Comparison of ENCODE assay signal across 11 cellular contexts in the genomic region with DNA sequence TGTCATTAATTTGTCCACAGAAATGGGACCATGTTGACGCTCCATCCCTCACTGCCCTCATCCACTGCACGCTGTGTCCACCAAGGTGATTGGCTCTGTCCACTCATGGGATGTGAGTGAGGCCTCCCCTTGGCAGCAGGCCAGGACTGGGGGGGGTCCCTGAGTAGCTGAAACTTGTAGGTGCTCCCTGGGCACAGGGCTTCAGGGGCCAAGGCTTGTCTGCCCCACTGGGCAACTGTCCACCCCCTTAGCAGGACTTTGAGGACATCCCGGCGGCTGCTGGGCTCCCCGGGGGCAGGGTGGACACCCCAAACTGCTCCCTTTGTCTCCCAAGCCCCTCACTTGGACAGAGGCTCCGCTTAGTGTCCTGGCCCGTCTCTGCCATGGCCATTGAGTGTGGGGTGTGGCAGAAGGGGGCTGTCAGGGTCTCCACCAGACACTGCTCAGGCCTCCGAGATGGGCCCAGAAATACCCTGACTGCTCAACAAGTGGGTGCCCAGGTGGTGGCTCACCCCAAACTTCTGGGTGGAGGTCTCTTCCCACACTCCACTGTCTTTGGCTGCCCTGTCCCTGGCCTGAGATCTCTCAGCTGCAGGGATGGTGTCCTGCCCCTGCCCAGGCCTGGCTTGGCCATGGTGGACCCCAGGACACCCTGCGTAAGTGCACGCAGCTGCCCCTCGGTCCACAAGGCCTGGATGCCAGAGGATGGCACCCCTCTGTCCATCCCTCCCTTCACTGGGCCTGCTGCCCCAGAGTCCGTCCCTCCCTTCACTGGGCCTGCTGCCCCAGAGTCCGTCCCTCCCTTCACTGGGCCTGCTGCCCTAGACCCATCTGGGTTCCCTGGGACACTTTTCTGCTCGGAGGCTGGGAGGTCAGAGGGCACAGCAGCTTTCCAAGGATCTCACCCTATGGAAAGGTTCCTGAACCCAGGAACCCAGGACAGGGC. TPM values are rescaled to one million over a fixed set of nuclear protein-coding genes. Genes with fewer than 3 reads are reported as not detected.
DNase-seq lines count a peak whose midpoint lies in the region; ATAC-seq, FAIRE-seq and TF ChIP-seq lines count a peak whose summit lies in the region.
"Had no signal": no experiment of that assay in that cellular context is flagged by ENCODE, and none has a peak within 500 bp of the region (broad histone marks: within the 10 kb centered on the region; RNA-seq: fewer than 3 reads in every experiment).

No MANE protein-coding gene starts in this region.

- H3K9me3 Mint-ChIP-seq in activated T-helper 2 cell treated with anti-CD3 and anti-CD28 coated beads, Interferon-gamma antibody, Interleukin-2, Interleukin-4, amounts not matched to agents 10 μg/mL and 5 μg/mL and 100 μg/mL, durations not matched to agents 14 hours and 24 hours and 36 hours, result no peaks in the 10 kb centered on the region

- no peaks in the 10 kb centered on the region for H3K27me3 ChIP-seq in BLaER1
- no peaks in the 10 kb centered on the region for H3K27me3 ChIP-seq in testis

- no peaks in the 10 kb centered on the region for H3K27me3 Mint-ChIP-seq in activated T-helper 2 cell treated with anti-CD3 and anti-CD28 coated beads, Interferon-gamma antibody, Interleukin-2, Interleukin-4, amounts not matched to agents 10 μg/mL and 5 μg/mL and 100 μg/mL, durations not matched to agents 14 hours and 24 hours and 36 hours (ENCODE audit: low read depth)

- TF ChIP-seq POLR2A in H54 (IDR thresholded peaks at IDR 0.05; ENCODE audit: low read depth, low read length) (peak; percentile 29; the same call in 1 of the 2 replicates), testis (IDR thresholded peaks at IDR 0.05) (no peak)

- WGBS in testis, 2 donors, result 60 to 68% methylated on average over 9 to 11 of the region's 14 CpGs

- FAIRE-seq in H54 (lab: Jason Lieb, UNC), result no peak
- FAIRE-seq: G401.6 had no signal

- peaks cover 9% of the 10 kb centered on the region for H3K36me3 Mint-ChIP-seq in activated T-helper 2 cell treated with anti-CD3 and anti-CD28 coated beads, Interferon-gamma antibody, Interleukin-2, Interleukin-4, amounts not matched to agents 10 μg/mL and 5 μg/mL and 100 μg/mL, durations not matched to agents 14 hours and 24 hours and 36 hours (ENCODE audit: low read depth)

- H3K4me1 ChIP-seq in BLaER1 (peaks cover 71% of the 10 kb centered on the region), testis (peaks cover 22% of the 10 kb centered on the region)

- 0 out of 2 replicates have a peak, but pooled peaks cover 5% of the 10 kb centered on the region for H3K36me3 ChIP-seq in BLaER1
- no peaks in the 10 kb centered on the region for H3K36me3 ChIP-seq in testis (ENCODE audit: low read depth, missing control alignments)

- DNase-seq in H54 (ENCODE audit: insufficient read length, low spot score) (no peak), medulla oblongata (ENCODE audit: extremely low spot score) (peak; percentile 45), testis (no peak), putamen (ENCODE audit: low spot score) (no peak), SIG-M5 (lab: John Stamatoyannopoulos, UW) (no peak)
- no peak for DNase-seq in activated T-helper 2 cell treated with anti-CD3 and anti-CD28 coated beads, Interferon-gamma antibody, Interleukin-2, Interleukin-4, amounts not matched to agents 10 μg/mL and 5 μg/mL and 100 μg/mL, durations not matched to agents 14 hours and 24 hours and 36 hours (ENCODE audit: low spot score)
- DNase-seq: aorta had no signal

- TF ChIP-seq CTCF in testis (IDR thresholded peaks at IDR 0.05), result no peak

- peak overlapping the region; percentile 96 for H3K9ac ChIP-seq in BLaER1

- H3K4me2 ChIP-seq in BLaER1, result peak overlapping the region; percentile 93

- H3K4me1 Mint-ChIP-seq in activated T-helper 2 cell treated with anti-CD3 and anti-CD28 coated beads, Interferon-gamma antibody, Interleukin-2, Interleukin-4, amounts not matched to agents 10 μg/mL and 5 μg/mL and 100 μg/mL, durations not matched to agents 14 hours and 24 hours and 36 hours (ENCODE audit: low read depth), result peaks cover 11% of the 10 kb centered on the region

- peak overlapping the region; percentile 96 for H3K27ac ChIP-seq in BLaER1
- peak overlapping the region in 1 of 2 donors; percentile 8 for H3K27ac ChIP-seq in testis

- no peaks in the 10 kb centered on the region for H3K9me3 ChIP-seq in BLaER1
- H3K9me3 ChIP-seq in testis, result no peaks in the 10 kb centered on the region

- peak overlapping the region; percentile 78 for H3K27ac Mint-ChIP-seq in activated T-helper 2 cell treated with anti-CD3 and anti-CD28 coated beads, Interferon-gamma antibody, Interleukin-2, Interleukin-4, amounts not matched to agents 10 μg/mL and 5 μg/mL and 100 μg/mL, durations not matched to agents 14 hours and 24 hours and 36 hours

- intact Hi-C loops in activated T-helper 2 cell treated with anti-CD3 and anti-CD28 coated beads, Interferon-gamma antibody, Interleukin-2, Interleukin-4, amounts not matched to agents 10 μg/mL and 5 μg/mL and 100 μg/mL, durations not matched to agents 14 hours and 24 hours and 36 hours (cut with micrococcal nuclease), result loop anchor here (5.0 kb wide), 1 partner anchor 95 kb away; a partner anchor contains a TSS
- intact Hi-C loops in testis (cut with DNase I; ENCODE audit: low total_unique reads), result loop anchor here (10.0 kb wide), 2 partner anchors 48 to 78 kb away; a partner anchor contains a TSS

- ATAC-seq in GM21717 (IDR thresholded peaks at IDR 0.05; ENCODE audit: unreplicated experiment), result no peak

- peak overlapping the region; percentile 94 for H3K4me3 ChIP-seq in BLaER1
- H3K4me3 ChIP-seq in testis, result no peak overlapping the region

- peaks cover 40% of the 10 kb centered on the region for H4K20me1 ChIP-seq in BLaER1

- peak overlapping the region; percentile 91 for H3K4me3 Mint-ChIP-seq in activated T-helper 2 cell treated with anti-CD3 and anti-CD28 coated beads, Interferon-gamma antibody, Interleukin-2, Interleukin-4, amounts not matched to agents 10 μg/mL and 5 μg/mL and 100 μg/mL, durations not matched to agents 14 hours and 24 hours and 36 hours (ENCODE audit: low read depth)

RNA-seq across cellular contexts. Expression of a gene that starts 2.9 kb away (rescaled TPM):
- total RNA-seq in activated T-helper 2 cell treated with anti-CD3 and anti-CD28 coated beads, Interferon-gamma antibody, Interleukin-2, Interleukin-4, amounts not matched to agents 10 μg/mL and 5 μg/mL and 100 μg/mL, durations not matched to agents 14 hours and 24 hours and 36 hours, result 13.4 and 16.2 TPM in 2 replicates
- 10 to 100 TPM; 47.9 to 51.2 TPM for total RNA-seq in testis
- 27.6 TPM for polyA plus RNA-seq in testis (ENCODE audit: insufficient read depth, low read depth, low replicate concordance)

RNA-seq across cellular contexts. Expression of a gene that starts 17.1 kb away (rescaled TPM):
- 43.4 and 44.9 TPM in 2 replicates for total RNA-seq in activated T-helper 2 cell treated with anti-CD3 and anti-CD28 coated beads, Interferon-gamma antibody, Interleukin-2, Interleukin-4, amounts not matched to agents 10 μg/mL and 5 μg/mL and 100 μg/mL, durations not matched to agents 14 hours and 24 hours and 36 hours
- total RNA-seq in testis, result 100 to 1,000 TPM in 1 of 2 donors, 10 to 100 TPM in 1; 95.4 to 123 TPM
- polyA plus RNA-seq in testis (ENCODE audit: insufficient read depth, low read depth, low replicate concordance), result 80.5 TPM

RNA-seq across cellular contexts. Expression of a gene that starts 20.1 kb away (rescaled TPM):
- 1.1 and 1.3 TPM in 2 replicates for total RNA-seq in activated T-helper 2 cell treated with anti-CD3 and anti-CD28 coated beads, Interferon-gamma antibody, Interleukin-2, Interleukin-4, amounts not matched to agents 10 μg/mL and 5 μg/mL and 100 μg/mL, durations not matched to agents 14 hours and 24 hours and 36 hours
- 1 to 10 TPM; 4.5 TPM for total RNA-seq in testis
- polyA plus RNA-seq in testis (ENCODE audit: insufficient read depth, low read depth, low replicate concordance), result 3.0 TPM

RNA-seq across cellular contexts. Expression of a gene that starts 26.7 kb away (rescaled TPM):
- not detected in 2 replicates for total RNA-seq in activated T-helper 2 cell treated with anti-CD3 and anti-CD28 coated beads, Interferon-gamma antibody, Interleukin-2, Interleukin-4, amounts not matched to agents 10 μg/mL and 5 μg/mL and 100 μg/mL, durations not matched to agents 14 hours and 24 hours and 36 hours
- total RNA-seq in testis, result 1 to 10 TPM; 5.0 to 7.2 TPM
- polyA plus RNA-seq in testis (ENCODE audit: insufficient read depth, low read depth, low replicate concordance), result 1.7 TPM
- total RNA-seq: aorta, SK-MEL-5 had no signal

RNA-seq across cellular contexts. Expression of a gene that starts 43.9 kb away (rescaled TPM):
- 0.32 and 0.57 TPM in 2 replicates for total RNA-seq in activated T-helper 2 cell treated with anti-CD3 and anti-CD28 coated beads, Interferon-gamma antibody, Interleukin-2, Interleukin-4, amounts not matched to agents 10 μg/mL and 5 μg/mL and 100 μg/mL, durations not matched to agents 14 hours and 24 hours and 36 hours
- total RNA-seq in testis, result 10 to 100 TPM in 1 of 2 donors, 1 to 10 TPM in 1; 3.5 to 10.5 TPM
- 1.1 TPM for polyA plus RNA-seq in testis (ENCODE audit: insufficient read depth, low read depth, low replicate concordance)
